ENCODE assay signal across 13 cellular contexts in the genomic region with DNA sequence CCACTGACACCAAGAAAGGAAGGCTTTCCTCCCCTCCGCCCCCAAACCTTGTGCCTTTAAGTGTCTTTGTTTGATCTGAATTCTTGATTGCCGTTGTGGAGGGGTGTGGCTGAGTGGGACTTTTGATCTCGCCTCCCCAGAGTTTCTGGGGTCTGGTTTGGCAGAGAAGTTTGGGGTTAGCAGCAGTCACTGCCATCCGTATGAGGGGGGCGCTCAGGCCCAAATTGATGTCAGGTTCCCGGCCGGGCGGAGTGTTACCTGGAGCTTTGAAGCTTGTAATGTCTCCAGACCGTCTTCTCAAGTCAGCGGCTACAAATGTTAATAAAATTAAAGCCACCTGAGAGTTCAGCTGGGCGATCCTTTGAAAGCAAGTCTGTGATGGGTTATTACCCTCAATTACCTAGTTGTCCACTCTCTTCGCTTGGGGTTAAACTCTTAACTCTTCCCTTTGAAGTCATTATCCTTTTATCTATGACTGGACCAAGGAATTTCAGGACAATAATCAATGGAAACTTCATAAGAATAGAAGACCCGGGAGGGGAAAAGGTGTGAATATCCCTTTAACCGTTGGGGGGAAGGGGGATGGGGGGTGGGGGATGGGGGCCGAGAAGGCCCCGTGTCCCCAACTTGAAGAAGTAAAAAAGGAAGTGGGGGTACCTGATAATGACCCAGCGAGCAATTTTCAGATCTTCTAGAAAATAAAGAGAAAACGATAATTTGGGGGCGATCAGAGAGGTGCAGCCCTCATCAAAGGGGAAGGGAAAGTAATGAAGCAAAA. TPM values are rescaled to one million over a fixed set of nuclear protein-coding genes. Genes with fewer than 3 reads are reported as not detected.
DNase-seq lines count a peak whose midpoint lies in the region; ATAC-seq and TF ChIP-seq lines count a peak whose summit lies in the region.
"Had no signal": no experiment of that assay in that cellular context is flagged by ENCODE, and none has a peak within 500 bp of the region (broad histone marks: within the 10 kb centered on the region; RNA-seq: fewer than 3 reads in every experiment).

No MANE protein-coding gene starts in this region.

- H3K4me1 ChIP-seq in CD8-positive, alpha-beta memory T cell (ENCODE audit: insufficient read depth, low read length): peaks cover 8% of the 10 kb centered on the region
- peaks cover 32% of the 10 kb centered on the region for H3K4me1 ChIP-seq in HUES64 (ENCODE audit: insufficient read depth, low read length)

- POLR2A ChIA-PET in CD8-positive, alpha-beta memory T cell (lab: Charles Lee): no interaction called here

- CTCF ChIA-PET in CD8-positive, alpha-beta memory T cell (lab: Charles Lee): no interaction called here

- no peak overlapping the region for H3K9ac ChIP-seq in HUES64 (ENCODE audit: low read depth, low read length)

- ATAC-seq in HG03135 (IDR thresholded peaks at IDR 0.05; ENCODE audit: unreplicated experiment): no peak
- ATAC-seq: body of pancreas, left colon had no signal

- peak overlapping the region; percentile 27 for H3K4me3 ChIP-seq in CD8-positive, alpha-beta memory T cell (ENCODE audit: low read length)
- H3K4me3 ChIP-seq in HUES64 (ENCODE audit: low read length) (peak overlapping the region; percentile 23), choroid plexus epithelial cell (ENCODE audit: low read depth, low read length) (peak overlapping the region; percentile 37)
- H3K4me3 ChIP-seq: body of pancreas had no signal

- H3K27me3 Mint-ChIP-seq in CD8-positive, alpha-beta memory T cell: peaks cover 16 to 21% of the 10 kb centered on the region in 2 donors
- peaks cover 3% of the 10 kb centered on the region for H3K27me3 Mint-ChIP-seq in nephron (ENCODE audit: low read depth)

- H3K9me3 ChIP-seq in CD8-positive, alpha-beta memory T cell (ENCODE audit: low read length): no peaks in the 10 kb centered on the region
- H3K9me3 ChIP-seq in HUES64 (ENCODE audit: insufficient read depth, low read depth, low read length): no peaks in the 10 kb centered on the region
- H3K9me3 ChIP-seq: body of pancreas had no signal

- peak overlapping the region in 1 of 8 donors; percentile 60 for H3K27ac Mint-ChIP-seq in CD8-positive, alpha-beta memory T cell
- H3K27ac Mint-ChIP-seq in nephron: peak overlapping the region; percentile 85 to 94 (median 90)

- peaks cover 0 to 3% (median 0%) of the 10 kb centered on the region in 3 donors for H3K36me3 Mint-ChIP-seq in CD8-positive, alpha-beta memory T cell
- H3K36me3 Mint-ChIP-seq in nephron (ENCODE audit: low read depth): no peaks in the 10 kb centered on the region

- H3K4me1 Mint-ChIP-seq in CD8-positive, alpha-beta memory T cell: peaks cover 14 to 21% (median 14%) of the 10 kb centered on the region in 3 donors
- peaks cover 32% of the 10 kb centered on the region for H3K4me1 Mint-ChIP-seq in nephron

- no peaks in the 10 kb centered on the region for H3K27me3 ChIP-seq in CD8-positive, alpha-beta memory T cell (ENCODE audit: insufficient read depth, low read length, poor library complexity, severe bottlenecking)
- H3K27me3 ChIP-seq in HUES64 (ENCODE audit: insufficient read depth, low read length): no peaks in the 10 kb centered on the region
- H3K27me3 ChIP-seq: body of pancreas had no signal

- DNase-seq in CD8-positive, alpha-beta memory T cell: peak in 1 of 5 donors; percentile 64
- DNase-seq in choroid plexus epithelial cell (ENCODE audit: low read depth): no peak
- DNase-seq in NCI-H524 treated with DMSO at 0.1 percent for 48 hours (lab: John Stamatoyannopoulos, UW): no peak
- DNase-seq in putamen (ENCODE audit: low spot score): no peak
- DNase-seq: body of pancreas, KG1, left colon, NCI-H1436 treated with DMSO at 0.1 percent for 48 hours, NCI-H748 treated with DMSO at 0.1 percent for 48 hours had no signal

- no peaks in the 10 kb centered on the region for H3K36me3 ChIP-seq in CD8-positive, alpha-beta memory T cell (ENCODE audit: insufficient read depth, low read length)
- no peaks in the 10 kb centered on the region for H3K36me3 ChIP-seq in HUES64 (ENCODE audit: insufficient read depth, low read length)

- H3K9me3 Mint-ChIP-seq in CD8-positive, alpha-beta memory T cell: no peaks in the 10 kb centered on the region
- H3K9me3 Mint-ChIP-seq in nephron: no peaks in the 10 kb centered on the region
- H3K9me3 Mint-ChIP-seq: neural crest cell had no signal

- TF ChIP-seq CTCF in choroid plexus epithelial cell (conservative IDR thresholded peaks at IDR 0.05; ENCODE audit: low read depth, low read length) (no peak), nephron (IDR thresholded peaks at IDR 0.05; ENCODE audit: unreplicated experiment in 3 of 3) (no peak)

- 14% methylated on average over 17 of the region's 19 CpGs for WGBS in HUES64

- H3K4me3 Mint-ChIP-seq in CD8-positive, alpha-beta memory T cell: peak overlapping the region in 3 of 7 donors; percentile 35 to 57 (median 54)
- H3K4me3 Mint-ChIP-seq in nephron: peak overlapping the region; percentile 34 to 73 (median 71)

- no peak overlapping the region for H3K27ac ChIP-seq in CD8-positive, alpha-beta memory T cell (ENCODE audit: low read depth, low read length)
- H3K27ac ChIP-seq in HUES64 (ENCODE audit: low read depth, low read length): peak overlapping the region; percentile 64
- H3K27ac ChIP-seq: body of pancreas had no signal

RNA-seq across cellular contexts. Expression of gene AXIN2, which starts 31.8 kb away (rescaled TPM):
- 1 to 10 TPM; 3.8 TPM for total RNA-seq in CD8-positive, alpha-beta memory T cell
- polyA plus RNA-seq in CD8-positive, alpha-beta memory T cell: 3.6 TPM
- 30.5 TPM for polyA plus RNA-seq in HUES64 (2013, experiment 1 of 2)
- 35.8 TPM for polyA plus RNA-seq in HUES64 (2013, experiment 2 of 2)
